ENCODE assay signal across 8 cellular contexts in the genomic region with DNA sequence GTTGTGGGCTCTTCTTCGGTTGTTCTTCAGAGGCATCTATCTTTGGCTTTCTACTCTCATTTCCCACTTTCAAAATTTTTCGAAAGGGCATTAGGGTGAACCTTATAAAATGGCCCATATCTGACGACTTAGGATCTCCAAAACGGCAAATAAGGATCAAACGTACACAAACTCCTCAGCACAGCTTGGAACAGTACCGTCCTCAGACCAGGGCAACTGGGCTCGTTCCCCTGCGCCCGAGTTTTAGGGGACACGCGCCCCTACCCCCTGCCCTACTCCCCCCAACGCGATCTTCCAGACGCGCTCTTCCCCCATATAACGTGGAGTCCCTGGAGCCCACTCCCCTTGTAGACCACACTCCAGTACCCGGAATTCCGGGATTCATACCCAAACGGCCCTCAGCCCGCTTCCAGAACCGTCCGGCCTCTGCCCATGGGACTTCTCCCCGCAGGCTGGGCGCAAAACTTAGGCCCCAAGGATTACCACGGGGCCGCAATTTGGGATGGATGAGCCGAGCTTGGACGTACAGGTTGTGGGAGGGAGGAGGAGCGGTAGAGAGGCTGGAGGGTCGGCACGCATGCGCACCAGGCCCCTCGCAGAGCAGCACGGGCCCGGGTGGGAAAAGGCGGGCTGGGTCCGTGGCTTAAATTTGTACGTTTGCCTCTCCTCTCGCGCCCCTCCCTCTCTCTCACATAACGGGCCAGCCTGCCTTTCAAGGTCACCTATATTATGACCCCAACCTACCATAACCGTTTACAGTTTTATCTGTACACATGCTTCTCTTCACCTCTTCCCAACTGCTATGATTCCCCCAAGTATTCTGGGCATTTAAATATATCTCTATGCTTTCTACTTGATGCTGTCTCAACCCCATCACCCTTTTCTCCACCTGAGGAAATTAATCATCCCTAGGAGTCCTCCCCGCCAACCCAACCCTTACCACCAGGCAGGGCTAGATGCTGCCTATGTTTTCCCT. TPM values are rescaled to one million over a fixed set of nuclear protein-coding genes. Genes with fewer than 3 reads are reported as not detected.
A peak's percentile ranks its signal among the peaks of the same experiment; 100 is the strongest.
DNase-seq lines count a peak whose midpoint lies in the region; ATAC-seq lines count a peak whose summit lies in the region.

No MANE protein-coding gene starts in this region.

- peak; percentile 22 to 51 (median 31) for DNase-seq in CD4-positive, CD25-positive, alpha-beta regulatory T cell
- DNase-seq in MV-4-11 (lab: John Stamatoyannopoulos, UW) (peak; percentile 15), HK-2 (ENCODE audit: unreplicated experiment) (no peak)
- peak; percentile 70 to 73 for DNase-seq in activated CD4-positive, alpha-beta T cell treated with anti-CD3 and anti-CD28 coated beads, Interleukin-2, amount 50 U/mL, for 48 hours
- peak; percentile 5 to 33 (median 20) for DNase-seq in effector memory CD4-positive, alpha-beta T cell
- DNase-seq in naive thymus-derived CD8-positive, alpha-beta T cell = peak; percentile 36 to 80 (median 58)
- peak; percentile 48 for DNase-seq in stimulated activated naive CD4-positive, alpha-beta T cell treated with Interleukin-2 at 50 U/mL for 16 hours (lab: John Stamatoyannopoulos, UW)

- H3K36me3 ChIP-seq in CD4-positive, CD25-positive, alpha-beta regulatory T cell (ENCODE audit: control insufficient read depth, insufficient read depth, low read length) = no peaks in the 10 kb centered on the region
- no peaks in the 10 kb centered on the region for H3K36me3 ChIP-seq in effector memory CD4-positive, alpha-beta T cell (ENCODE audit: control insufficient read depth, insufficient read depth, low read length)

- POLR2A ChIA-PET in naive thymus-derived CD8-positive, alpha-beta T cell (lab: Charles Lee) = interaction anchor here (0.6 to 1.8 kb wide), 4 partner anchors 13 to 76 kb away, joined by 3 to 4 read pairs (median 3); no protein-coding TSS in a partner anchor

- peaks cover 26% of the 10 kb centered on the region for H3K27me3 ChIP-seq in CD4-positive, CD25-positive, alpha-beta regulatory T cell (ENCODE audit: control insufficient read depth, insufficient read depth, low read length)
- H3K27me3 ChIP-seq in effector memory CD4-positive, alpha-beta T cell (replicated peaks; ENCODE audit: control insufficient read depth, insufficient read depth, low read length, poor library complexity, severe bottlenecking) = no peaks in the 10 kb centered on the region

- H3K9me3 Mint-ChIP-seq in CD4-positive, CD25-positive, alpha-beta regulatory T cell = peaks cover 0 to 2% (median 0%) of the 10 kb centered on the region in 7 donors
- H3K9me3 Mint-ChIP-seq in naive thymus-derived CD8-positive, alpha-beta T cell = no peaks in the 10 kb centered on the region

- H3K36me3 Mint-ChIP-seq in CD4-positive, CD25-positive, alpha-beta regulatory T cell = no peaks in the 10 kb centered on the region
- H3K36me3 Mint-ChIP-seq in naive thymus-derived CD8-positive, alpha-beta T cell = no peaks in the 10 kb centered on the region

- H3K9me3 ChIP-seq in CD4-positive, CD25-positive, alpha-beta regulatory T cell (ENCODE audit: control insufficient read depth in 2 of 2, low read length in 2 of 2) = no peaks in the 10 kb centered on the region
- no peaks in the 10 kb centered on the region for H3K9me3 ChIP-seq in effector memory CD4-positive, alpha-beta T cell (ENCODE audit: control insufficient read depth, low read length)

- H3K4me1 ChIP-seq in CD4-positive, CD25-positive, alpha-beta regulatory T cell (ENCODE audit: control insufficient read depth, insufficient read depth, low read length, poor library complexity, severe bottlenecking) = peaks cover 7% of the 10 kb centered on the region
- H3K4me1 ChIP-seq in effector memory CD4-positive, alpha-beta T cell (ENCODE audit: control insufficient read depth, insufficient read depth, low read length, poor library complexity, severe bottlenecking) = peaks cover 3% of the 10 kb centered on the region

- peak in 1 of 2 donors; percentile 37 for ATAC-seq in CD4-positive, CD25-positive, alpha-beta regulatory T cell (ENCODE audit: low read depth in 2 of 2)
- peak; percentile 56 for ATAC-seq in GM21381 (IDR thresholded peaks at IDR 0.05; ENCODE audit: unreplicated experiment)
- ATAC-seq in naive thymus-derived CD8-positive, alpha-beta T cell = peak; percentile 84 to 96

- H3K4me3 Mint-ChIP-seq in CD4-positive, CD25-positive, alpha-beta regulatory T cell = peak overlapping the region; percentile 56 to 94 (median 78)
- peak overlapping the region; percentile 75 to 95 (median 87) for H3K4me3 Mint-ChIP-seq in naive thymus-derived CD8-positive, alpha-beta T cell

- H3K27ac ChIP-seq in CD4-positive, CD25-positive, alpha-beta regulatory T cell (ENCODE audit: insufficient read depth, low read length, poor library complexity, severe bottlenecking) = no peak overlapping the region
- peak overlapping the region; percentile 14 for H3K27ac ChIP-seq in effector memory CD4-positive, alpha-beta T cell (ENCODE audit: insufficient read depth, low read length, poor library complexity, severe bottlenecking)

- H3K27ac Mint-ChIP-seq in CD4-positive, CD25-positive, alpha-beta regulatory T cell = peak overlapping the region in 2 of 3 donors; percentile 40 to 74
- H3K27ac Mint-ChIP-seq in naive thymus-derived CD8-positive, alpha-beta T cell = peak overlapping the region; percentile 56 to 95 (median 86)

- H3K4me3 ChIP-seq in CD4-positive, CD25-positive, alpha-beta regulatory T cell (ENCODE audit: low read depth, low read length) = peak overlapping the region; percentile 51
- peak overlapping the region; percentile 64 for H3K4me3 ChIP-seq in effector memory CD4-positive, alpha-beta T cell (ENCODE audit: insufficient read depth, low read depth, low read length, poor library complexity, severe bottlenecking)

- H3K27me3 Mint-ChIP-seq in CD4-positive, CD25-positive, alpha-beta regulatory T cell = peaks cover 51% of the 10 kb centered on the region
- peaks cover 0 to 3% (median 2%) of the 10 kb centered on the region in 5 donors for H3K27me3 Mint-ChIP-seq in naive thymus-derived CD8-positive, alpha-beta T cell

- H3K4me1 Mint-ChIP-seq in CD4-positive, CD25-positive, alpha-beta regulatory T cell = peaks cover 0 to 15% (median 6%) of the 10 kb centered on the region in 4 donors
- H3K4me1 Mint-ChIP-seq in naive thymus-derived CD8-positive, alpha-beta T cell = peaks cover 8 to 22% (median 14%) of the 10 kb centered on the region in 4 donors

RNA-seq across cellular contexts. Expression of a gene that starts 3.4 kb away (rescaled TPM):
- total RNA-seq in CD4-positive, CD25-positive, alpha-beta regulatory T cell = not detected
- not detected for polyA plus RNA-seq in CD4-positive, CD25-positive, alpha-beta regulatory T cell
- under 1 TPM; 0.60 to 0.91 TPM for total RNA-seq in naive thymus-derived CD8-positive, alpha-beta T cell
- not detected for polyA plus RNA-seq in naive thymus-derived CD8-positive, alpha-beta T cell

RNA-seq across cellular contexts. Expression of a gene that starts 17.7 kb away (rescaled TPM):
- 57.0 TPM for total RNA-seq in CD4-positive, CD25-positive, alpha-beta regulatory T cell
- polyA plus RNA-seq in CD4-positive, CD25-positive, alpha-beta regulatory T cell = 10 to 100 TPM; 12.1 to 15.4 (median 13.8) TPM
- 100 to 1,000 TPM; 116 to 118 TPM for total RNA-seq in naive thymus-derived CD8-positive, alpha-beta T cell
- 10 to 100 TPM in 2 of 3 donors, 1 to 10 TPM in 1; 9.5 to 11.6 (median 11.1) TPM for polyA plus RNA-seq in naive thymus-derived CD8-positive, alpha-beta T cell

RNA-seq across cellular contexts. Expression of a gene that starts 34.9 kb away (rescaled TPM):
- total RNA-seq in CD4-positive, CD25-positive, alpha-beta regulatory T cell = 22.3 TPM
- polyA plus RNA-seq in CD4-positive, CD25-positive, alpha-beta regulatory T cell = 10 to 100 TPM; 69.2 to 78.7 (median 73.0) TPM
- 10 to 100 TPM; 19.1 to 23.5 TPM for total RNA-seq in naive thymus-derived CD8-positive, alpha-beta T cell
- 10 to 100 TPM; 68.0 to 97.7 (median 75.4) TPM for polyA plus RNA-seq in naive thymus-derived CD8-positive, alpha-beta T cell

RNA-seq across cellular contexts. Expression of a gene that starts 54.2 kb away (rescaled TPM):
- 21.7 TPM for total RNA-seq in CD4-positive, CD25-positive, alpha-beta regulatory T cell
- 10 to 100 TPM; 52.8 to 76.7 (median 65.6) TPM for polyA plus RNA-seq in CD4-positive, CD25-positive, alpha-beta regulatory T cell
- 10 to 100 TPM; 47.2 to 47.9 TPM for total RNA-seq in naive thymus-derived CD8-positive, alpha-beta T cell
- 10 to 100 TPM; 51.1 to 64.3 (median 56.6) TPM for polyA plus RNA-seq in naive thymus-derived CD8-positive, alpha-beta T cell

RNA-seq across cellular contexts. Expression of a gene that starts 55.5 kb away (rescaled TPM):
- total RNA-seq in CD4-positive, CD25-positive, alpha-beta regulatory T cell = 2.0 TPM
- 1 to 10 TPM in 1 of 4 donors, under 1 TPM in 3; 0.26 to 1.9 (median 0.93) TPM for polyA plus RNA-seq in CD4-positive, CD25-positive, alpha-beta regulatory T cell
- total RNA-seq in naive thymus-derived CD8-positive, alpha-beta T cell = 1 to 10 TPM; 5.4 to 6.2 TPM
- polyA plus RNA-seq in naive thymus-derived CD8-positive, alpha-beta T cell = 1 to 10 TPM in 1 of 3 donors, under 1 TPM in 2; 0.86 to 2.5 (median 0.98) TPM
